ENCODE assay signal across 8 cellular contexts in genomic region chr9:3240651-3241268, GRCh38.
DNase-seq lines count a peak whose midpoint lies in the region; ATAC-seq, FAIRE-seq and TF ChIP-seq lines count a peak whose summit lies in the region.

No MANE protein-coding gene starts in this region.

- no peaks in the 10 kb centered on the region for H4K20me1 ChIP-seq in H1 (replicated peaks in 1 of 2; ENCODE audit: control insufficient read depth in 1 of 2, insufficient read depth in 2 of 2, low read length in 2 of 2)

- no peak overlapping the region for H4K5ac ChIP-seq in H1 (ENCODE audit: insufficient read length, low read depth, low read length)

- DNase-seq in CD8-positive, alpha-beta T cell: peak; percentile 32 to 68 (median 59)
- DNase-seq in GM19238 (ENCODE audit: insufficient read length, low spot score) (peak; percentile 23), NCI-H526 treated with DMSO at 0.1 percent for 48 hours (lab: John Stamatoyannopoulos, UW) (peak; percentile 44), H1 (ENCODE audit: low read depth in 1 of 2, low spot score in 2 of 2) (peak; percentile 49 to 74), midbrain (lab: John Stamatoyannopoulos, UW) (peak; percentile 68)
- peak; percentile 77 for DNase-seq in activated CD8-positive, alpha-beta T cell treated with anti-CD3 and anti-CD28 coated beads, Interleukin-2, amount 10 ng/mL, durations not matched to agents 7 days and 5 days
- DNase-seq in stimulated activated CD8-positive, alpha-beta memory T cell treated with anti-CD3 and anti-CD28 coated beads, Interleukin-4, amount 100 ng/mL, for 4 hours (ENCODE audit: low read depth in 2 of 2, low spot score in 1 of 2): peak; percentile 23 to 24

- peak; percentile 88 to 92 for TF ChIP-seq RAD21 in H1 (IDR thresholded peaks at IDR 0.05 in 1 of 2, conservative IDR thresholded peaks at IDR 0.05 in 1 of 2; ENCODE audit: low read depth in 2 of 2, low read length in 2 of 2)

- no peak overlapping the region for H3K23ac ChIP-seq in H1 (ENCODE audit: insufficient read length)

- no peak overlapping the region for H3K4ac ChIP-seq in H1 (replicated peaks; ENCODE audit: insufficient read length, low read depth, low read length)

- no peak overlapping the region for H4K8ac ChIP-seq in H1 (ENCODE audit: extremely low read depth, insufficient read depth, low read length)

- no peak overlapping the region for H3K14ac ChIP-seq in H1 (ENCODE audit: insufficient read length)

- H2BK120ac ChIP-seq in H1 (replicated peaks; ENCODE audit: low read depth, low read length): no peak overlapping the region

- H3K27ac Mint-ChIP-seq in CD8-positive, alpha-beta T cell: no peak overlapping the region
- no peak overlapping the region for H3K27ac Mint-ChIP-seq in activated CD8-positive, alpha-beta T cell treated with anti-CD3 and anti-CD28 coated beads, Interleukin-2, amount 10 ng/mL, durations not matched to agents 7 days and 5 days

- H3K4me1 ChIP-seq in CD8-positive, alpha-beta T cell (ENCODE audit: insufficient read depth, low read length): no peaks in the 10 kb centered on the region
- peaks cover 0 to 5% (median 2%) of the 10 kb centered on the region in 4 experiments; a peak in 4 of 7 replicates for H3K4me1 ChIP-seq in H1 (replicated peaks in 1 of 4; ENCODE audit: control insufficient read depth in 3 of 4, insufficient read depth in 4 of 4, low read length in 3 of 4)

- no peak overlapping the region for H2BK5ac ChIP-seq in H1 (ENCODE audit: low read depth, low read length)

- H2AFZ ChIP-seq in H1 (ENCODE audit: low read length): no peak overlapping the region

- H3K4me3 Mint-ChIP-seq in CD8-positive, alpha-beta T cell: no peak overlapping the region
- no peak overlapping the region for H3K4me3 Mint-ChIP-seq in activated CD8-positive, alpha-beta T cell treated with anti-CD3 and anti-CD28 coated beads, Interleukin-2, amount 10 ng/mL, durations not matched to agents 7 days and 5 days

- no peak overlapping the region for H4K91ac ChIP-seq in H1 (replicated peaks; ENCODE audit: insufficient read length, low read length)

- peaks cover 4% of the 10 kb centered on the region for H3K36me3 ChIP-seq in CD8-positive, alpha-beta T cell (ENCODE audit: insufficient read depth, low read length)
- H3K36me3 ChIP-seq in H1 (ENCODE audit: control insufficient read depth in 2 of 4, insufficient read depth in 4 of 4, low read length in 3 of 4): no peaks in the 10 kb centered on the region

- CTCF ChIA-PET in CD8-positive, alpha-beta T cell (lab: Charles Lee): interaction anchor here (0.8 to 1.4 kb wide), 8 partner anchors 9 to 988 kb away, joined by 3 to 11 read pairs (median 3); no protein-coding TSS in a partner anchor
- CTCF ChIA-PET in activated CD8-positive, alpha-beta T cell treated with anti-CD3 and anti-CD28 coated beads, Interleukin-2, amount 10 ng/mL, durations not matched to agents 7 days and 5 days (lab: Charles Lee): interaction anchor here (0.6 to 5.5 kb wide), 32 partner anchors 10 to 1098 kb away, joined by 3 to 106 read pairs (median 3); no protein-coding TSS in a partner anchor
- CTCF ChIA-PET in H1 (lab: Charles Lee; ENCODE audit: partially characterized antibody): interaction anchor here (0.7 to 5.1 kb wide), 13 partner anchors 11 to 1098 kb away, joined by 3 to 44 read pairs (median 4); no protein-coding TSS in a partner anchor

- no peaks in the 10 kb centered on the region for H3K27me3 Mint-ChIP-seq in CD8-positive, alpha-beta T cell (ENCODE audit: low read depth)
- H3K27me3 Mint-ChIP-seq in activated CD8-positive, alpha-beta T cell treated with anti-CD3 and anti-CD28 coated beads, Interleukin-2, amount 10 ng/mL, durations not matched to agents 7 days and 5 days (ENCODE audit: low read depth): no peaks in the 10 kb centered on the region

- intact Hi-C loops in CD8-positive, alpha-beta T cell (cut with DNase I, micrococcal nuclease): loop anchor here (1.0 to 10.0 kb wide), 7 partner anchors 201 to 1127 kb away; no protein-coding TSS in a partner anchor

- 37% methylated on average over 3 of the region's 3 CpGs; no CpG with 5 or more reads in 1 of the 2 experiments for WGBS in H1 (ENCODE audit: extremely low coverage in 1 of 2, insufficient coverage in 1 of 2, insufficient read length in 1 of 2, insufficient replicate concordance in 2 of 2, low coverage in 1 of 2, low lambda C conversion rate in 2 of 2, missing lambda C conversion rate in 1 of 2), 2 experiments

- H3K9me3 ChIP-seq in CD8-positive, alpha-beta T cell (ENCODE audit: low read length): no peaks in the 10 kb centered on the region
- H3K9me3 ChIP-seq in H1 (ENCODE audit: insufficient read depth in 2 of 2, low read depth in 1 of 2, low read length in 1 of 2): no peaks in the 10 kb centered on the region

- peak; percentile 77 for ATAC-seq in CD8-positive, alpha-beta T cell
- ATAC-seq in HG03280 (IDR thresholded peaks at IDR 0.05; ENCODE audit: unreplicated experiment): peak; percentile 92
- ATAC-seq in activated CD8-positive, alpha-beta T cell treated with anti-CD3 and anti-CD28 coated beads, Interleukin-2, amount 10 ng/mL, durations not matched to agents 7 days and 5 days: peak; percentile 97

- H3K27me3 ChIP-seq in CD8-positive, alpha-beta T cell (ENCODE audit: insufficient read depth, low read length): no peaks in the 10 kb centered on the region
- no peaks in the 10 kb centered on the region for H3K27me3 ChIP-seq in H1 (replicated peaks in 1 of 4; ENCODE audit: control insufficient read depth in 3 of 4, extremely low read depth in 1 of 4, insufficient read depth in 3 of 4, low read length in 3 of 4)

- no peak overlapping the region for H3K9ac ChIP-seq in H1 (replicated peaks in 1 of 4; ENCODE audit: extremely low read depth in 1 of 4, low read depth in 3 of 4, low read length in 3 of 4)

- H3K56ac ChIP-seq in H1 (replicated peaks; ENCODE audit: insufficient read length, low read depth, low read length): no peak overlapping the region

- no peak overlapping the region for H2BK20ac ChIP-seq in H1 (ENCODE audit: low read length)

- no peaks in the 10 kb centered on the region for H3K4me1 Mint-ChIP-seq in CD8-positive, alpha-beta T cell (ENCODE audit: low read depth)
- peaks cover 9% of the 10 kb centered on the region for H3K4me1 Mint-ChIP-seq in activated CD8-positive, alpha-beta T cell treated with anti-CD3 and anti-CD28 coated beads, Interleukin-2, amount 10 ng/mL, durations not matched to agents 7 days and 5 days (ENCODE audit: low read depth)

- H2BK12ac ChIP-seq in H1 (ENCODE audit: low read depth, low read length): no peak overlapping the region

- H3K79me2 ChIP-seq in H1 (ENCODE audit: control insufficient read depth in 1 of 2, insufficient read depth in 2 of 2, low read length in 2 of 2): no peaks in the 10 kb centered on the region

- no peak for TF ChIP-seq EP300 in H1 (IDR thresholded peaks at IDR 0.05; ENCODE audit: borderline replicate concordance in 1 of 2, low read depth in 2 of 2, low read length in 2 of 2)

- TF ChIP-seq POLR2A in H1 (IDR thresholded peaks at IDR 0.05; ENCODE audit: control extremely low read depth in 1 of 2, low read depth in 2 of 2, low read length in 2 of 2): no peak

- H3K9me3 Mint-ChIP-seq in CD8-positive, alpha-beta T cell: no peaks in the 10 kb centered on the region
- H3K9me3 Mint-ChIP-seq in activated CD8-positive, alpha-beta T cell treated with anti-CD3 and anti-CD28 coated beads, Interleukin-2, amount 10 ng/mL, durations not matched to agents 7 days and 5 days (ENCODE audit: insufficient read depth): no peaks in the 10 kb centered on the region

- H3K18ac ChIP-seq in H1 (ENCODE audit: extremely low read depth, low read length): no peak overlapping the region

- H2AK5ac ChIP-seq in H1 (ENCODE audit: low read depth, low read length): no peak overlapping the region

- no peaks in the 10 kb centered on the region for H3K23me2 ChIP-seq in H1 (ENCODE audit: low read depth, low read length)

- H3K79me1 ChIP-seq in H1 (ENCODE audit: low read depth, low read length): no peaks in the 10 kb centered on the region

- no peak overlapping the region for H3K4me2 ChIP-seq in H1 (ENCODE audit: insufficient read depth in 1 of 2, low read depth in 2 of 2, low read length in 2 of 2)

- peaks cover 30% of the 10 kb centered on the region for H3K36me3 Mint-ChIP-seq in CD8-positive, alpha-beta T cell
- H3K36me3 Mint-ChIP-seq in activated CD8-positive, alpha-beta T cell treated with anti-CD3 and anti-CD28 coated beads, Interleukin-2, amount 10 ng/mL, durations not matched to agents 7 days and 5 days (ENCODE audit: low read depth): no peaks in the 10 kb centered on the region

- POLR2A ChIA-PET in CD8-positive, alpha-beta T cell (lab: Charles Lee): no interaction called here
- POLR2A ChIA-PET in activated CD8-positive, alpha-beta T cell treated with anti-CD3 and anti-CD28 coated beads, Interleukin-2, amount 10 ng/mL, durations not matched to agents 7 days and 5 days (lab: Charles Lee): no interaction called here
- POLR2A ChIA-PET in H1 (lab: Charles Lee; ENCODE audit: partially characterized antibody): interaction anchor here (1.0 to 1.5 kb wide), 2 partner anchors 285 to 286 kb away, joined by 3 to 4 read pairs; partner anchors contain the start of gene RFX3

- H3K27ac ChIP-seq in CD8-positive, alpha-beta T cell (ENCODE audit: low read depth, low read length): no peak overlapping the region
- H3K27ac ChIP-seq in H1 (ENCODE audit: low read depth, low read length): no peak overlapping the region

- peak; percentile 70 for TF ChIP-seq CTCF in CD8-positive, alpha-beta T cell (IDR thresholded peaks at IDR 0.05)
- TF ChIP-seq CTCF in H1 (IDR thresholded peaks at IDR 0.05; ENCODE audit: control extremely low read depth in 1 of 3, insufficient read depth in 1 of 3, low read depth in 1 of 3, low read length in 3 of 3): peak; percentile 83 to 92 (median 92)

- no peak overlapping the region for H3K4me3 ChIP-seq in CD8-positive, alpha-beta T cell (ENCODE audit: low read depth, low read length)
- H3K4me3 ChIP-seq in H1 (ENCODE audit: extremely low read depth in 1 of 4, insufficient read depth in 2 of 4, low read depth in 3 of 4, low read length in 4 of 4): no peak overlapping the region

- peak; percentile 93 for FAIRE-seq in H1 (lab: Jason Lieb, UNC)

- H2BK15ac ChIP-seq in H1 (ENCODE audit: low read length): no peak overlapping the region

TF ChIP-seq in H1, 55 proteins besides CTCF, POLR2A, EP300 and RAD21 (continues in another document):
- TF ChIP-seq CBX8 (IDR thresholded peaks at IDR 0.05; ENCODE audit: borderline replicate concordance, low read depth, low read length) (no peak), PHF8 (conservative IDR thresholded peaks at IDR 0.05; ENCODE audit: low read depth, low read length) (no peak), MAX (IDR thresholded peaks at IDR 0.05) (no peak), ASH2L (IDR thresholded peaks at IDR 0.05; ENCODE audit: low read length) (no peak), MAFK (IDR thresholded peaks at IDR 0.05; ENCODE audit: low read depth, low read length) (peak; percentile 54; the same call in 1 of the 2 replicates), CREB1 (IDR thresholded peaks at IDR 0.05) (0 out of 2 replicates have a peak, but pooled peaks have one; percentile 41), SP4 (IDR thresholded peaks at IDR 0.05; ENCODE audit: low read length) (no peak), RFX5 (IDR thresholded peaks at IDR 0.05; ENCODE audit: borderline replicate concordance, low read depth, low read length) (no peak)

Comparison
In these comparisons a context has a peak if more than half of its experiments do, and no peak if none do; other contexts are left out.
1. DNase-seq: peak in every context shown above with its lines; median percentile 77 in activated CD8-positive, alpha-beta T cell treated with anti-CD3 and anti-CD28 coated beads, Interleukin-2, amount 10 ng/mL, durations not matched to agents 7 days and 5 days; 68 in midbrain; 62 in H1; 59 in CD8-positive, alpha-beta T cell; 44 in NCI-H526 treated with DMSO at 0.1 percent for 48 hours; 24 in stimulated activated CD8-positive, alpha-beta memory T cell treated with anti-CD3 and anti-CD28 coated beads, Interleukin-4, amount 100 ng/mL, for 4 hours; 23 in GM19238.